8 cellular contexts compared by ENCODE assay signal in the genomic region with DNA sequence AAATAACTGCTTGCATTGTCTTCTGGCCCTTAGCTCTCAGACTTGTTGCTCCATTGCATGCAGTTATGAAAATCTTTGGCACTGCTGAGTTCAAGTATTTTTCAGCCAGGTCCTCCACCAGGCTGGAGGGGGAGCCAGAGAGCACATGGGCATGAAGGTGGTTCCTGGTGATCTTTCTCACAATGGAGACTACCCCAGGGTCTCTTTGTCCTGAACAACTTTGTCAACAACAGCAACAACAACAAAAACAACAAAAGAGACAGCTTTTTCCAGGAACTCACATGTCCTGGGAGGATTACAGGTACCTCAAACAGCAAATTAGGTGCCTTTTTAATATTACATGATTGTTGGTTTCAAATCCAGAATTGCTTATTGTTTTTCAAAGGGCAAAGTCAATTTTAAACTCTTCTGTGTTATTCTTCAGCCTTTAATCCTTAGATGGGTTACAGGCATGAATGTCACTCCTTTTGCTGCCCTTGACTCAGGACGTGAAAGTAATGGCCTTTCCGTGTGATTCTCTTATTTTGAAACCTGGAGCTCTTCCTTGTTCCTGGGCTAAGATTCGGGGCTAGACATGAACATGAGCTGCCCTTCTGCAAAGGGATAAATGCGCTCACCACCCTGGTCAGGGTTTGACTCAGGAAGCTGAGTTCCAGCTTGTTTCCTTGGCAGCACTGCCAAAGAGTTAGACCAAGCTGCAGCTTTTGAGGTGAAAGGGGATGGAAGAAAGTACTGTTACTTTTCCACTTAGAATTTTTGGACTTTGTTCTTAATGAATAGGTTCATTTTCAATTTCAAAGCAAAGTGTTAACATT. TPM values are rescaled to one million over a fixed set of nuclear protein-coding genes. Genes with fewer than 3 reads are reported as not detected.
DNase-seq lines count a peak whose midpoint lies in the region; ATAC-seq, FAIRE-seq and TF ChIP-seq lines count a peak whose summit lies in the region.
"Had no signal": no experiment of that assay in that cellular context is flagged by ENCODE, and none has a peak within 500 bp of the region (broad histone marks: within the 10 kb centered on the region; RNA-seq: fewer than 3 reads in every experiment).

No MANE protein-coding gene starts in this region.

- ATAC-seq in activated T-helper 17 cell treated with anti-CD3 and anti-CD28 coated beads, Interleukin-2, amount 50 U/mL, for 72 hours (replicated peaks), result no peak
- peak; percentile 49 for ATAC-seq in foreskin keratinocyte

- DNase-seq in GM12892 (ENCODE audit: insufficient read length) (no peak), NOMO-1 (lab: John Stamatoyannopoulos, UW; ENCODE audit: unreplicated experiment in 2 of 2) (peak; percentile 74 to 76), foreskin keratinocyte (peak in 1 of 2 donors; percentile 62), progenitor cell of endocrine pancreas (ENCODE audit: low spot score, unreplicated experiment) (no peak), NCI-H510A treated with DMSO at 0.1 percent for 48 hours (lab: John Stamatoyannopoulos, UW) (no peak), islet precursor cell (no peak)

- H3K4me1 Mint-ChIP-seq in activated T-helper 17 cell treated with anti-CD3 and anti-CD28 coated beads, Interleukin-2, amount 50 U/mL, for 72 hours, result peaks cover 45% of the 10 kb centered on the region
- no peaks in the 10 kb centered on the region for H3K4me1 Mint-ChIP-seq in progenitor cell of endocrine pancreas (ENCODE audit: low read depth)

- peak overlapping the region; percentile 97 for H3K4me3 Mint-ChIP-seq in activated T-helper 17 cell treated with anti-CD3 and anti-CD28 coated beads, Interleukin-2, amount 50 U/mL, for 72 hours
- peak overlapping the region; percentile 17 for H3K4me3 Mint-ChIP-seq in progenitor cell of endocrine pancreas (ENCODE audit: low read depth)

- TF ChIP-seq POLR2A in GM12892 (IDR thresholded peaks at IDR 0.05; ENCODE audit: low read depth, low read length), result no peak

- TF ChIP-seq CTCF in foreskin keratinocyte (conservative IDR thresholded peaks at IDR 0.05) (peak; percentile 83), progenitor cell of endocrine pancreas (IDR thresholded peaks at IDR 0.05; ENCODE audit: unreplicated experiment) (peak; percentile 44)

- no peaks in the 10 kb centered on the region for H3K27me3 Mint-ChIP-seq in activated T-helper 17 cell treated with anti-CD3 and anti-CD28 coated beads, Interleukin-2, amount 50 U/mL, for 72 hours
- peaks cover 83% of the 10 kb centered on the region for H3K27me3 Mint-ChIP-seq in progenitor cell of endocrine pancreas

- peak overlapping the region; percentile 95 for H3K27ac Mint-ChIP-seq in activated T-helper 17 cell treated with anti-CD3 and anti-CD28 coated beads, Interleukin-2, amount 50 U/mL, for 72 hours
- H3K27ac Mint-ChIP-seq in progenitor cell of endocrine pancreas, result no peak overlapping the region

- H3K4me1 ChIP-seq in foreskin keratinocyte, result no peaks in the 10 kb centered on the region

- no peaks in the 10 kb centered on the region for H3K9me3 Mint-ChIP-seq in activated T-helper 17 cell treated with anti-CD3 and anti-CD28 coated beads, Interleukin-2, amount 50 U/mL, for 72 hours
- no peaks in the 10 kb centered on the region for H3K9me3 Mint-ChIP-seq in progenitor cell of endocrine pancreas (ENCODE audit: low read depth)

- peaks cover 62% of the 10 kb centered on the region for H3K36me3 Mint-ChIP-seq in activated T-helper 17 cell treated with anti-CD3 and anti-CD28 coated beads, Interleukin-2, amount 50 U/mL, for 72 hours (ENCODE audit: low read depth)
- H3K36me3 Mint-ChIP-seq in progenitor cell of endocrine pancreas (ENCODE audit: insufficient read depth), result no peaks in the 10 kb centered on the region

- no peak overlapping the region for H3K27ac ChIP-seq in foreskin keratinocyte

- H3K27me3 ChIP-seq in foreskin keratinocyte, result peaks cover 35% of the 10 kb centered on the region

- FAIRE-seq in GM12892 (lab: Jason Lieb, UNC), result peak; percentile 87
- FAIRE-seq: endometrium had no signal

RNA-seq across cellular contexts. Expression of a gene that starts 1.8 kb away (rescaled TPM):
- 10.1 TPM for polyA plus RNA-seq in GM12892 (2012; ENCODE audit: missing spikeins)
- 100 to 1,000 TPM in 1 of 2 donors, 10 to 100 TPM in 1; 57.0 to 163 TPM for total RNA-seq in activated T-helper 17 cell treated with anti-CD3 and anti-CD28 coated beads, Interleukin-2, amount 50 U/mL, for 72 hours
- total RNA-seq in foreskin keratinocyte (0.51 and 0.88 TPM in 2 replicates), progenitor cell of endocrine pancreas (not detected in 2 replicates)
- 0.74 and 1.1 TPM in 2 replicates for polyA plus RNA-seq in foreskin keratinocyte

Comparison
In these comparisons a context has a peak if more than half of its experiments do, and no peak if none do; other contexts are left out.
1. DNase-seq: peak in NOMO-1 (2 of 2); none in GM12892 (single experiment), progenitor cell of endocrine pancreas (single experiment), NCI-H510A treated with DMSO at 0.1 percent for 48 hours (single experiment) and islet precursor cell (single experiment).
2. RNA of a gene that starts 1.8 kb away (total RNA-seq): 57.0 to 163 TPM in activated T-helper 17 cell treated with anti-CD3 and anti-CD28 coated beads, Interleukin-2, amount 50 U/mL, for 72 hours; 0.51 to 0.88 TPM in foreskin keratinocyte and not detected in progenitor cell of endocrine pancreas; every median in the first group is over 10 times any median in the second.